9 cellular contexts compared by ENCODE assay signal in the genomic region with DNA sequence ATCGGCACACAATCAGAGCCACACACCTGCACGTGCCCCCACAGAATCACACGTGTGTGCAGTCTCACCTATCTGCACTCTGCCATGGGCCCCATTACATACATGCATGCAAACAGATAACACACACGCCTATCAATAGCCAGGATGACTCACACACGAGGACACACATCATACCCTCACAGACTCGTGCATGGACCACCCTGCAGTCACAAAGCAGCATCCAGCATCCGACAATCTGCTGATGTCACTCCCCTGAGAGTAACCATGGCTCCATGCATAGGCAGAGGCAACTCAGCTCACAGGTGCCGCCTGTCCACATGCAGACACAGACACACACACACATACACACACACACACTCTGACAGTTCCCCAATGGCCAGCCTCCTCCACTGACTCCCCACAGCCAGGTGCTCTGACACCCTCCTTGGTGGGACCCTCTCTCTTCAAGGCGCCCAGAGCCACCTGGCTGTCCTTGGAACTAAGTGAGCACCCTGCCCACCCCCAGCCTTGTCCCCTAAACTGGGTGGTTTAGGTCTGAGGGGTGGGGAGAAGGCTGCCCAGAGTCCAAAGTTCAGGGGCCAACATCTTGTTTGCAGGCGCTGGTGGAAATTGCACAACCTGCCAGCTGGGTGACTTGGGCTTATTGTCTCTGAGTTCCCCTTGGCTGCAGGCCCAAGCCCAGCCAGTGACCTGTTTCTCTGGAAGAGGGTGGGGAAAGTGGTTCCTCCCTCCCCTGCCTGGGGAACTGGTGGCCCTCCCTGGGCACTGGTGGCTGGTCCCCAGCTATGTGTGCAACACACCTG. TPM values are rescaled to one million over a fixed set of nuclear protein-coding genes. Genes with fewer than 3 reads are reported as not detected.
DNase-seq lines count a peak whose midpoint lies in the region; ATAC-seq and TF ChIP-seq lines count a peak whose summit lies in the region.
"Had no signal": no experiment of that assay in that cellular context is flagged by ENCODE, and none has a peak within 500 bp of the region (broad histone marks: within the 10 kb centered on the region; RNA-seq: fewer than 3 reads in every experiment).

No MANE protein-coding gene starts in this region.

- H3K4me1 ChIP-seq in BLaER1 (peaks cover 75% of the 10 kb centered on the region), body of pancreas (peaks cover 58% of the 10 kb centered on the region), lung (ENCODE audit: control insufficient read depth in 2 of 2, insufficient read depth in 2 of 2, low read length in 2 of 2) (peaks cover 0 to 25% of the 10 kb centered on the region in 2 donors)

- 0 out of 2 replicates have a peak overlapping the region, but pooled peaks have one; percentile 12 for H3K9ac ChIP-seq in BLaER1

- intact Hi-C loops in body of pancreas (cut with DNase I), result no loop called here

- no peaks in the 10 kb centered on the region for H3K27me3 ChIP-seq in BLaER1
- H3K27me3 ChIP-seq in body of pancreas, result no peaks in the 10 kb centered on the region
- H3K27me3 ChIP-seq in lung (ENCODE audit: control insufficient read depth, insufficient read depth), result no peaks in the 10 kb centered on the region

- no peak for TF ChIP-seq POLR2A in body of pancreas (IDR thresholded peaks at IDR 0.05)

- peak; percentile 72 for DNase-seq in M059J (ENCODE audit: low read depth)
- DNase-seq in body of pancreas, result peak; percentile 92 to 99 (median 98)
- peak; percentile 59 for DNase-seq in lung (ENCODE audit: low spot score)
- no peak for DNase-seq in NCI-H82 (lab: John Stamatoyannopoulos, UW)
- DNase-seq in NCI-H2171 (lab: John Stamatoyannopoulos, UW), result no peak
- DNase-seq in glomerular visceral epithelial cell (ENCODE audit: extremely low spot score), result no peak
- DNase-seq: NCI-H1930 had no signal

- H3K9me3 ChIP-seq in BLaER1, result no peaks in the 10 kb centered on the region
- H3K9me3 ChIP-seq in body of pancreas, result no peaks in the 10 kb centered on the region
- H3K9me3 ChIP-seq in lung (ENCODE audit: control insufficient read depth in 2 of 2, insufficient read depth in 1 of 2, low read length in 1 of 2), result no peaks in the 10 kb centered on the region

- H3K4me3 ChIP-seq in BLaER1, result no peak overlapping the region
- H3K4me3 ChIP-seq in body of pancreas, result no peak overlapping the region
- H3K4me3 ChIP-seq in lung, result no peak overlapping the region

- 26 to 44% methylated on average over 7 to 10 of the region's 10 CpGs for WGBS in body of pancreas, 2 donors
- WGBS in lung, 2 donors, result 52 to 74% methylated on average over 10 of the region's 10 CpGs

- ATAC-seq in body of pancreas (peak; percentile 79), lung (ENCODE audit: insufficient read depth, low FRiP score) (no peak), GM19455 (IDR thresholded peaks at IDR 0.05; ENCODE audit: unreplicated experiment) (no peak)

- TF ChIP-seq CTCF in body of pancreas (IDR thresholded peaks at IDR 0.05) (no peak), lung (IDR thresholded peaks at IDR 0.05; ENCODE audit: control extremely low read depth, extremely low read depth) (no peak)

- peak overlapping the region; percentile 93 for H3K4me2 ChIP-seq in BLaER1

- peak overlapping the region; percentile 99 for H3K27ac ChIP-seq in BLaER1
- H3K27ac ChIP-seq in body of pancreas, result peak overlapping the region; percentile 76 to 92 (median 79)
- H3K27ac ChIP-seq in lung (ENCODE audit: low read depth in 1 of 2, low read length in 1 of 2), result peak overlapping the region in 1 of 2 donors; percentile 10

- H3K36me3 ChIP-seq in BLaER1 (no peaks in the 10 kb centered on the region), body of pancreas (replicated peaks in 1 of 2; ENCODE audit: insufficient read depth in 1 of 2, low read depth in 2 of 2) (no peaks in the 10 kb centered on the region), lung (ENCODE audit: control insufficient read depth in 2 of 2, insufficient read depth in 2 of 2, low read length in 2 of 2) (no peaks in the 10 kb centered on the region)

- no peaks in the 10 kb centered on the region for H4K20me1 ChIP-seq in BLaER1

RNA-seq across cellular contexts. Expression of gene NEK6, which starts 34.6 kb away (rescaled TPM):
- total RNA-seq in M059J (2014; rRNA removed; shearing (Covaris generic)), result 51.3 and 88.5 TPM in 2 replicates
- total RNA-seq in body of pancreas (10 to 100 TPM; 15.5 to 23.6 TPM), lung (10 to 100 TPM; 49.1 to 86.2 TPM)
- 10 to 100 TPM; 19.0 to 57.2 TPM for polyA plus RNA-seq in lung

Comparison
In these comparisons a context has a peak if more than half of its experiments do, and no peak if none do; other contexts are left out.
1. DNase-seq: peak in M059J (single experiment), body of pancreas (4 of 4) and lung (single experiment); none in NCI-H82 (single experiment), NCI-H2171 (single experiment) and glomerular visceral epithelial cell (single experiment).